Comparison of ENCODE assay signal across 1 cellular context in the genomic region with DNA sequence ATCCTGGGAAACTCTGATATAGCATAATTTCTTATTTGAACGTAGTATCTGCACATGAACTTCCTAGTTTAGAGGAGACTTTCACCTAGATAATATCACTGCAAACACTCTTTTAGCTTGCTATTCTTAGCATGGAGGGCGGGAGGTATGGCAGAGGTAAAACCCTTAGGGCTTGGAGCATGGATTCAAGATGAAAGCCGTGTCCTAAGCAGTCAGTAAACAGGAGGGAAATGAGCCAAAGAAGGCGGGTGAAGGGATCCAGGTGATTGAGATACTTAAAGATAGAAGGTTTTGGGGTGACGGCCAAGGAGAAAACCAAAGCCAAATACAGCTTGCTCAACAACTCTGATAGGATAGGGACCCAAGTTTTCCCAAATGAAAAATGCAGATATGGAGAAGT.
TF ChIP-seq lines count a peak whose summit lies in the region.

No MANE protein-coding gene starts in this region.

TF ChIP-seq in GM12878, 131 proteins besides CTCF, POLR2A, EP300 and RAD21:
- TF ChIP-seq, protein P1, sequence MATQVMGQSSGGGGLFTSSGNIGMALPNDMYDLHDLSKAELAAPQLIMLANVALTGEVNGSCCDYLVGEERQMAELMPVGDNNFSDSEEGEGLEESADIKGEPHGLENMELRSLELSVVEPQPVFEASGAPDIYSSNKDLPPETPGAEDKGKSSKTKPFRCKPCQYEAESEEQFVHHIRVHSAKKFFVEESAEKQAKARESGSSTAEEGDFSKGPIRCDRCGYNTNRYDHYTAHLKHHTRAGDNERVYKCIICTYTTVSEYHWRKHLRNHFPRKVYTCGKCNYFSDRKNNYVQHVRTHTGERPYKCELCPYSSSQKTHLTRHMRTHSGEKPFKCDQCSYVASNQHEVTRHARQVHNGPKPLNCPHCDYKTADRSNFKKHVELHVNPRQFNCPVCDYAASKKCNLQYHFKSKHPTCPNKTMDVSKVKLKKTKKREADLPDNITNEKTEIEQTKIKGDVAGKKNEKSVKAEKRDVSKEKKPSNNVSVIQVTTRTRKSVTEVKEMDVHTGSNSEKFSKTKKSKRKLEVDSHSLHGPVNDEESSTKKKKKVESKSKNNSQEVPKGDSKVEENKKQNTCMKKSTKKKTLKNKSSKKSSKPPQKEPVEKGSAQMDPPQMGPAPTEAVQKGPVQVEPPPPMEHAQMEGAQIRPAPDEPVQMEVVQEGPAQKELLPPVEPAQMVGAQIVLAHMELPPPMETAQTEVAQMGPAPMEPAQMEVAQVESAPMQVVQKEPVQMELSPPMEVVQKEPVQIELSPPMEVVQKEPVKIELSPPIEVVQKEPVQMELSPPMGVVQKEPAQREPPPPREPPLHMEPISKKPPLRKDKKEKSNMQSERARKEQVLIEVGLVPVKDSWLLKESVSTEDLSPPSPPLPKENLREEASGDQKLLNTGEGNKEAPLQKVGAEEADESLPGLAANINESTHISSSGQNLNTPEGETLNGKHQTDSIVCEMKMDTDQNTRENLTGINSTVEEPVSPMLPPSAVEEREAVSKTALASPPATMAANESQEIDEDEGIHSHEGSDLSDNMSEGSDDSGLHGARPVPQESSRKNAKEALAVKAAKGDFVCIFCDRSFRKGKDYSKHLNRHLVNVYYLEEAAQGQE (IDR thresholded peaks at IDR 0.05; ENCODE audit: low read depth, low read length), result no peak
- TF ChIP-seq TCF3 (IDR thresholded peaks at IDR 0.05; ENCODE audit: borderline replicate concordance, insufficient read depth, low read depth, low read length) (no peak), MXI1 (IDR thresholded peaks at IDR 0.05; ENCODE audit: low read depth, low read length) (no peak), ATF7 (IDR thresholded peaks at IDR 0.05; ENCODE audit: low read depth) (peak; percentile 34; the same call in 1 of the 2 replicates), GABPA (IDR thresholded peaks at IDR 0.05; ENCODE audit: low read depth) (no peak), CHD1 (IDR thresholded peaks at IDR 0.05; ENCODE audit: low read depth, low read length) (no peak), ASH2L (IDR thresholded peaks at IDR 0.05; ENCODE audit: borderline replicate concordance, low read depth) (no peak), SMAD5 (IDR thresholded peaks at IDR 0.05; ENCODE audit: low read depth) (0 out of 2 replicates have a peak, but pooled peaks have one; percentile 16), EED (IDR thresholded peaks at IDR 0.05; ENCODE audit: low read depth) (0 out of 2 replicates have a peak, but pooled peaks have one; percentile 21), FOXK2 (IDR thresholded peaks at IDR 0.05) (no peak), PAX5 (IDR thresholded peaks at IDR 0.05; ENCODE audit: borderline replicate concordance, low read depth, low read length) (no peak), TAF1 (IDR thresholded peaks at IDR 0.05; ENCODE audit: borderline replicate concordance, low read depth, low read length) (no peak)
- TF ChIP-seq, protein P2, sequence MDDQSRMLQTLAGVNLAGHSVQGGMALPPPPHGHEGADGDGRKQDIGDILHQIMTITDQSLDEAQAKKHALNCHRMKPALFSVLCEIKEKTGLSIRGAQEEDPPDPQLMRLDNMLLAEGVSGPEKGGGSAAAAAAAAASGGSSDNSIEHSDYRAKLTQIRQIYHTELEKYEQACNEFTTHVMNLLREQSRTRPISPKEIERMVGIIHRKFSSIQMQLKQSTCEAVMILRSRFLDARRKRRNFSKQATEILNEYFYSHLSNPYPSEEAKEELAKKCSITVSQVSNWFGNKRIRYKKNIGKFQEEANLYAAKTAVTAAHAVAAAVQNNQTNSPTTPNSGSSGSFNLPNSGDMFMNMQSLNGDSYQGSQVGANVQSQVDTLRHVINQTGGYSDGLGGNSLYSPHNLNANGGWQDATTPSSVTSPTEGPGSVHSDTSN (IDR thresholded peaks at IDR 0.05; ENCODE audit: insufficient replicate concordance, low read depth, low read length), result no peak
- TF ChIP-seq, protein P3, sequence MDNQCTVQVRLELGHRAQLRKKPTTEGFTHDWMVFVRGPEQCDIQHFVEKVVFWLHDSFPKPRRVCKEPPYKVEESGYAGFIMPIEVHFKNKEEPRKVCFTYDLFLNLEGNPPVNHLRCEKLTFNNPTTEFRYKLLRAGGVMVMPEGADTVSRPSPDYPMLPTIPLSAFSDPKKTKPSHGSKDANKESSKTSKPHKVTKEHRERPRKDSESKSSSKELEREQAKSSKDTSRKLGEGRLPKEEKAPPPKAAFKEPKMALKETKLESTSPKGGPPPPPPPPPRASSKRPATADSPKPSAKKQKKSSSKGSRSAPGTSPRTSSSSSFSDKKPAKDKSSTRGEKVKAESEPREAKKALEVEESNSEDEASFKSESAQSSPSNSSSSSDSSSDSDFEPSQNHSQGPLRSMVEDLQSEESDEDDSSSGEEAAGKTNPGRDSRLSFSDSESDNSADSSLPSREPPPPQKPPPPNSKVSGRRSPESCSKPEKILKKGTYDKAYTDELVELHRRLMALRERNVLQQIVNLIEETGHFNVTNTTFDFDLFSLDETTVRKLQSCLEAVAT (IDR thresholded peaks at IDR 0.05), result peak; percentile 40; the same call in 1 of the 2 replicates
- TF ChIP-seq, protein P4, sequence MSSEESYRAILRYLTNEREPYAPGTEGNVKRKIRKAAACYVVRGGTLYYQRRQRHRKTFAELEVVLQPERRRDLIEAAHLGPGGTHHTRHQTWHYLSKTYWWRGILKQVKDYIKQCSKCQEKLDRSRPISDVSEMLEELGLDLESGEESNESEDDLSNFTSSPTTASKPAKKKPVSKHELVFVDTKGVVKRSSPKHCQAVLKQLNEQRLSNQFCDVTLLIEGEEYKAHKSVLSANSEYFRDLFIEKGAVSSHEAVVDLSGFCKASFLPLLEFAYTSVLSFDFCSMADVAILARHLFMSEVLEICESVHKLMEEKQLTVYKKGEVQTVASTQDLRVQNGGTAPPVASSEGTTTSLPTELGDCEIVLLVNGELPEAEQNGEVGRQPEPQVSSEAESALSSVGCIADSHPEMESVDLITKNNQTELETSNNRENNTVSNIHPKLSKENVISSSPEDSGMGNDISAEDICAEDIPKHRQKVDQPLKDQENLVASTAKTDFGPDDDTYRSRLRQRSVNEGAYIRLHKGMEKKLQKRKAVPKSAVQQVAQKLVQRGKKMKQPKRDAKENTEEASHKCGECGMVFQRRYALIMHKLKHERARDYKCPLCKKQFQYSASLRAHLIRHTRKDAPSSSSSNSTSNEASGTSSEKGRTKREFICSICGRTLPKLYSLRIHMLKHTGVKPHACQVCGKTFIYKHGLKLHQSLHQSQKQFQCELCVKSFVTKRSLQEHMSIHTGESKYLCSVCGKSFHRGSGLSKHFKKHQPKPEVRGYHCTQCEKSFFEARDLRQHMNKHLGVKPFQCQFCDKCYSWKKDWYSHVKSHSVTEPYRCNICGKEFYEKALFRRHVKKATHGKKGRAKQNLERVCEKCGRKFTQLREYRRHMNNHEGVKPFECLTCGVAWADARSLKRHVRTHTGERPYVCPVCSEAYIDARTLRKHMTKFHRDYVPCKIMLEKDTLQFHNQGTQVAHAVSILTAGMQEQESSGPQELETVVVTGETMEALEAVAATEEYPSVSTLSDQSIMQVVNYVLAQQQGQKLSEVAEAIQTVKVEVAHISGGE (CRISPR knock-in tag; IDR thresholded peaks at IDR 0.05), result no peak
- TF ChIP-seq, protein P5, sequence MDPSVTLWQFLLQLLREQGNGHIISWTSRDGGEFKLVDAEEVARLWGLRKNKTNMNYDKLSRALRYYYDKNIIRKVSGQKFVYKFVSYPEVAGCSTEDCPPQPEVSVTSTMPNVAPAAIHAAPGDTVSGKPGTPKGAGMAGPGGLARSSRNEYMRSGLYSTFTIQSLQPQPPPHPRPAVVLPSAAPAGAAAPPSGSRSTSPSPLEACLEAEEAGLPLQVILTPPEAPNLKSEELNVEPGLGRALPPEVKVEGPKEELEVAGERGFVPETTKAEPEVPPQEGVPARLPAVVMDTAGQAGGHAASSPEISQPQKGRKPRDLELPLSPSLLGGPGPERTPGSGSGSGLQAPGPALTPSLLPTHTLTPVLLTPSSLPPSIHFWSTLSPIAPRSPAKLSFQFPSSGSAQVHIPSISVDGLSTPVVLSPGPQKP (IDR thresholded peaks at IDR 0.05; ENCODE audit: low read depth, low read length), result no peak
- TF ChIP-seq, protein P6, sequence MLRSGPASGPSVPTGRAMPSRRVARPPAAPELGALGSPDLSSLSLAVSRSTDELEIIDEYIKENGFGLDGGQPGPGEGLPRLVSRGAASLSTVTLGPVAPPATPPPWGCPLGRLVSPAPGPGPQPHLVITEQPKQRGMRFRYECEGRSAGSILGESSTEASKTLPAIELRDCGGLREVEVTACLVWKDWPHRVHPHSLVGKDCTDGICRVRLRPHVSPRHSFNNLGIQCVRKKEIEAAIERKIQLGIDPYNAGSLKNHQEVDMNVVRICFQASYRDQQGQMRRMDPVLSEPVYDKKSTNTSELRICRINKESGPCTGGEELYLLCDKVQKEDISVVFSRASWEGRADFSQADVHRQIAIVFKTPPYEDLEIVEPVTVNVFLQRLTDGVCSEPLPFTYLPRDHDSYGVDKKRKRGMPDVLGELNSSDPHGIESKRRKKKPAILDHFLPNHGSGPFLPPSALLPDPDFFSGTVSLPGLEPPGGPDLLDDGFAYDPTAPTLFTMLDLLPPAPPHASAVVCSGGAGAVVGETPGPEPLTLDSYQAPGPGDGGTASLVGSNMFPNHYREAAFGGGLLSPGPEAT (IDR thresholded peaks at IDR 0.05; ENCODE audit: low read depth), result no peak
